In genomic region chrX:122546269-122546668, GRCh38 we compare ENCODE assay signal across 1 cellular context.
TF ChIP-seq lines count a peak whose summit lies in the region.

No MANE protein-coding gene starts in this region.

TF ChIP-seq in liver, 16 proteins besides CTCF, POLR2A, EP300 and RAD21 (continued from another document):
- no peak for TF ChIP-seq REST (IDR thresholded peaks at IDR 0.05)
- TF ChIP-seq HNF4A (conservative IDR thresholded peaks at IDR 0.05): peak in 1 of 2 donors; percentile 18
- TF ChIP-seq JUND (IDR thresholded peaks at IDR 0.05): peak in 1 of 2 donors; percentile 35
- TF ChIP-seq EGR1 (IDR thresholded peaks at IDR 0.05; ENCODE audit: low read depth in 2 of 2): no peak
- no peak for TF ChIP-seq TAF1 (conservative IDR thresholded peaks at IDR 0.05)
- peak; percentile 17 for TF ChIP-seq FOXA1 (IDR thresholded peaks at IDR 0.05)
- TF ChIP-seq NR2F2 (IDR thresholded peaks at IDR 0.05): no peak
- peak in 1 of 2 donors; percentile 21 for TF ChIP-seq RXRA (IDR thresholded peaks at IDR 0.05)
- peak; percentile 36 for TF ChIP-seq FOXA2 (IDR thresholded peaks at IDR 0.05)
- no peak for TF ChIP-seq ATF3 (IDR thresholded peaks at IDR 0.05)
- no peak for TF ChIP-seq MAX (IDR thresholded peaks at IDR 0.05)
- TF ChIP-seq YY1 (IDR thresholded peaks at IDR 0.05): no peak
- TF ChIP-seq SP1 (IDR thresholded peaks at IDR 0.05): no peak
- TF ChIP-seq HNF4G (IDR thresholded peaks at IDR 0.05): no peak
- no peak for TF ChIP-seq GABPA (IDR thresholded peaks at IDR 0.05 in 1 of 2, conservative IDR thresholded peaks at IDR 0.05 in 1 of 2)
